ENCODE assay signal across 34 cellular contexts in the genomic region with DNA sequence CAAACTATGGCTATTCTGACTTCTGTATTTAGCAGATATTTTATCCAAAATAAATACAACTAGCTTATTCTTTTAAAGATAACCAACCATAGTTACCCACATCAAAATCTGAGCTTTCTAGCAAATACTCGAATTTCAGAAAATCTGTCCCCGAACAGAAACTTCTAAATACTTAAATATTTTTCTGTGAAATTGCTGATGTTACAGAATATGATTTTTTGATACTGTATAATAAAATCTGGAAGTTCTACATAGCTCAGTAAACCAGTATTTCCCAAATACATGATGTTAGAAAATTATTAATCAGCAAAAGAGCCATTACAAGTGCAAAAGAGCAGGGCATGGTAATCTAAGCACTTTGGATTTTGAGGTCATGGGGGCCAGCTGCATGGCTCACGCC.
"Had no signal": no experiment of that assay in that cellular context is flagged by ENCODE, and none has a peak within 500 bp of the region (broad histone marks: within the 10 kb centered on the region; RNA-seq: fewer than 3 reads in every experiment).

No MANE protein-coding gene starts in this region.

- DNase-seq: activated effector memory CD4-positive, alpha-beta T cell treated with anti-CD3 and anti-CD28 coated beads, Interleukin-2, amount 50 U/mL, for 16 hours; activated effector memory CD4-positive, alpha-beta T cell treated with Interleukin-2 at 50 U/mL for 16 hours; activated gamma-delta T cell; activated gamma-delta T cell treated with Interleukin-2 at 50 U/mL for 16 hours; activated naive CD4-positive, alpha-beta T cell; activated naive CD4-positive, alpha-beta T cell treated with anti-CD3 and anti-CD28 coated beads for 36 hours; activated naive CD4-positive, alpha-beta T cell treated with anti-CD3 and anti-CD28 coated beads, Interleukin-2, amount 10 ng/mL, durations not matched to agents 7 days and 5 days; activated naive CD4-positive, alpha-beta T cell treated with anti-CD3 and anti-CD28 coated beads, Interleukin-2, amount 50 U/mL, for 16 hours; activated naive CD4-positive, alpha-beta T cell treated with Interleukin-2 at 50 U/mL for 16 hours; activated naive CD8-positive, alpha-beta T cell treated with anti-CD3 and anti-CD28 coated beads for 36 hours; activated naive CD8-positive, alpha-beta T cell treated with anti-CD3 and anti-CD28 coated beads, Interleukin-2, amount 10 ng/mL, durations not matched to agents 7 days and 5 days; activated naive CD8-positive, alpha-beta T cell treated with anti-CD3 and anti-CD28 coated beads, Interleukin-2, amount 50 U/mL, for 24 hours; activated T-cell treated with anti-CD3 and anti-CD28 coated beads, Interleukin-2, amount 50 U/mL, for 1 hour; activated T-cell treated with anti-CD3 and anti-CD28 coated beads, Interleukin-2, amount 50 U/mL, for 24 hours; activated T-cell treated with anti-CD3 and anti-CD28 coated beads, Interleukin-2, amount 50 U/mL, for 4 hours; activated T-cell treated with anti-CD3 and anti-CD28 coated beads, Interleukin-2, amount 50 U/mL, for 48 hours; activated T-cell treated with anti-CD3 and anti-CD28 coated beads, Interleukin-2, amount 50 U/mL, for 72 hours; adrenal gland; amniotic stem cell; amygdala; anterior cingulate cortex; aorta; body of pancreas; brain microvascular endothelial cell; caudate nucleus; central memory CD4-positive, alpha-beta T cell; cerebellar nuclear complex had no signal

- H3K36me3 ChIP-seq: adrenal gland, ascending aorta, brain microvascular endothelial cell, breast epithelium, cardiac muscle cell had no signal

- H3K9me3 ChIP-seq: adrenal gland, ascending aorta, body of pancreas, breast epithelium had no signal

- H3K4me1 ChIP-seq: ascending aorta, body of pancreas, breast epithelium had no signal

- H3K27ac ChIP-seq: adrenal gland, ascending aorta, body of pancreas, brain microvascular endothelial cell, breast epithelium, cardiac muscle cell had no signal

- H3K4me3 ChIP-seq: adrenal gland, ascending aorta, body of pancreas, breast epithelium, cardiac muscle cell had no signal

- ATAC-seq: activated naive CD4-positive, alpha-beta T cell treated with anti-CD3 and anti-CD28 coated beads, Interleukin-2, amount 50 U/mL, for 72 hours; activated naive CD8-positive, alpha-beta T cell treated with anti-CD3 and anti-CD28 coated beads, Interleukin-2, amount 50 U/mL, for 24 hours; activated T-cell treated with anti-CD3 and anti-CD28 coated beads, Interleukin-2, amount 50 U/mL, for 4 hours; activated T-cell treated with anti-CD3 and anti-CD28 coated beads, Interleukin-2, amount 50 U/mL, for 72 hours; activated T-helper 17 cell treated with anti-CD3 and anti-CD28 coated beads, Interleukin-2, amount 50 U/mL, for 72 hours; body of pancreas had no signal

- H3K27me3 ChIP-seq: adrenal gland, ascending aorta, body of pancreas, brain microvascular endothelial cell, breast epithelium, cardiac muscle cell had no signal

- FAIRE-seq: astrocyte, bronchial epithelial cell had no signal
